8 cellular contexts compared by ENCODE assay signal in the genomic region with DNA sequence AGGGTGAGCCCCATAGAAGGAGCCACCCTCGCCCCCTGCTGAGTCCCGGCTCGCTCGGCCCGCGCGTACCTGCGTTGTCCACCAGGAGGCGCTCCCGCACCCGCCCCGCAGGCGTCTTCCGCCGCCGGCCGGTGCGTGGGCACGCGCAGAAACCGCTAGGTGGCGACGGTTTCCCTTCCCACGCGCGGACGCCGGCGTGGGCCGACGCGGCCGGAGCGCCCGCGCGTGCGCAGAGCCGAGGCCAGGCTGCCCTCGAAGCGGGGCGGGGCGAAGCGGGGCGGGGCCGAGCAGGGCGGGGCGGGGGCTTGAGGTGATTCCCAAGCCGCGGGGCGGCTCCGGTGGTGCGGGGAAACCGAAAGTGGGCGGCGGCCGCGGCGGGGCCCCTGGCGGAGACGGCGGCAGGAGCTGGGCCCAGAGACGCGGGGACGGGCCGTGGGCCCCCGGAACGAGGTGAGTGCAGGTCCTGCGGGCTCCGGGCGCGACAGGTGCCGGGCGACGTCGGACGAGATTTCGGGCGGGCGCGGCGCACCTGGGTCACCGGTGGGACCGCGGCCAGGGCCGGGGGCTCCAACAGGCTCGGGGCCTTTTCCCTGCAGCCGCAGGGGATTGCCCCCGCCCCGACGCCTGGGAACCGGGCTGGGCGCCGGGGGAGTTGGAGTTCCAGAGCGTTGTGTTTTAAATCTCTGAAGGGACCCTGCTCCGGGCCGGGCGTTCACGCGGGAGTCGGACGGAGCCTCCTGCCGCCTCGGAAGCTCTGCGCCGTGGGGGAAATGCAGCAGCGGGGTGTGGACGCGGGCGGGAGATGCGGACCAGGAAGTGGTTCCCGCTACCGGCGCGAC. TPM values are rescaled to one million over a fixed set of nuclear protein-coding genes. Genes with fewer than 3 reads are reported as not detected.
DNase-seq lines count a peak whose midpoint lies in the region; ATAC-seq and TF ChIP-seq lines count a peak whose summit lies in the region.

TSS of gene TDRD7 (plus strand) at position 308 of the 839 bp plus-strand sequence. CDS start 16,370 bp downstream, outside the sequence.

- peaks cover 27% of the 10 kb centered on the region for H3K4me1 Mint-ChIP-seq in CD8-positive, alpha-beta T cell (ENCODE audit: low read depth)

- no peaks in the 10 kb centered on the region for H3K9me3 ChIP-seq in CD8-positive, alpha-beta T cell (ENCODE audit: low read length)
- no peaks in the 10 kb centered on the region for H3K9me3 ChIP-seq in mucosa of descending colon

- DNase-seq in CD8-positive, alpha-beta T cell: peak; percentile 86 to 96 (median 90)
- DNase-seq in NOMO-1 treated with dmso at 0.1 percent for 144 hours (lab: John Stamatoyannopoulos, UW; ENCODE audit: unreplicated experiment) (peak; percentile 79), epidermal melanocyte (ENCODE audit: insufficient read length, low spot score) (peak; percentile 81), mucosa of descending colon (peak; percentile 92 to 97 (median 93))
- peak; percentile 98 for DNase-seq in activated CD8-positive, alpha-beta memory T cell treated with anti-CD3 and anti-CD28 coated beads, Interleukin-2, amount 50 U/mL, for 48 hours
- peak; percentile 79 to 86 for DNase-seq in stimulated activated CD8-positive, alpha-beta memory T cell treated with anti-CD3 and anti-CD28 coated beads, Interleukin-4, amount 100 ng/mL, for 1 hour (ENCODE audit: low read depth in 2 of 2, low spot score in 1 of 2)

- ATAC-seq in CD8-positive, alpha-beta T cell: peak; percentile 88
- peak; percentile 80 for ATAC-seq in GM19372 (IDR thresholded peaks at IDR 0.05; ENCODE audit: low read depth, unreplicated experiment)
- peak; percentile 87 for ATAC-seq in HG03521 (IDR thresholded peaks at IDR 0.05; ENCODE audit: unreplicated experiment)
- ATAC-seq in mucosa of descending colon: peak; percentile 97

- peak within 1 kb of the TSS; percentile 56 for H3K27ac ChIP-seq in CD8-positive, alpha-beta T cell (ENCODE audit: low read depth, low read length)

- peaks cover 13% of the 10 kb centered on the region for H3K4me1 ChIP-seq in CD8-positive, alpha-beta T cell (ENCODE audit: insufficient read depth, low read length)
- peaks cover 23% of the 10 kb centered on the region for H3K4me1 ChIP-seq in mucosa of descending colon (ENCODE audit: low read depth)

- peak; percentile 96 for TF ChIP-seq CTCF in CD8-positive, alpha-beta T cell (IDR thresholded peaks at IDR 0.05)
- TF ChIP-seq CTCF in mucosa of descending colon (IDR thresholded peaks at IDR 0.05): peak; percentile 100

- POLR2A ChIA-PET in CD8-positive, alpha-beta T cell (lab: Charles Lee): interaction anchor here (0.6 to 1.6 kb wide), 4 partner anchors 16 to 1507 kb away, joined by 3 to 4 read pairs (median 4); no protein-coding TSS in a partner anchor

- H3K36me3 Mint-ChIP-seq in CD8-positive, alpha-beta T cell: no peaks in the 10 kb centered on the region

- CTCF ChIA-PET in CD8-positive, alpha-beta T cell (lab: Charles Lee): interaction anchor here (0.6 to 6.2 kb wide), 9 partner anchors 12 to 557 kb away, joined by 3 to 40 read pairs (median 3); partner anchors contain the start of genes TSTD2 and ZNF782

- H3K9me3 Mint-ChIP-seq in CD8-positive, alpha-beta T cell: no peaks in the 10 kb centered on the region

- H3K4me3 Mint-ChIP-seq in CD8-positive, alpha-beta T cell: peak within 1 kb of the TSS; percentile 86

- peak within 1 kb of the TSS; percentile 85 for H3K27ac Mint-ChIP-seq in CD8-positive, alpha-beta T cell

- no peaks in the 10 kb centered on the region for H3K36me3 ChIP-seq in CD8-positive, alpha-beta T cell (ENCODE audit: insufficient read depth, low read length)
- no peaks in the 10 kb centered on the region for H3K36me3 ChIP-seq in mucosa of descending colon (ENCODE audit: low read depth)

- H3K27me3 Mint-ChIP-seq in CD8-positive, alpha-beta T cell (ENCODE audit: low read depth): peaks cover 14% of the 10 kb centered on the region

- H3K27me3 ChIP-seq in CD8-positive, alpha-beta T cell (ENCODE audit: insufficient read depth, low read length): no peaks in the 10 kb centered on the region

- intact Hi-C loops in CD8-positive, alpha-beta T cell (cut with DNase I, micrococcal nuclease): loop anchor here (1.0 to 10.0 kb wide), 16 partner anchors 13 to 1810 kb away; partner anchors contain the start of genes NCBP1 (in 2 of the 2), TSTD2 (in 2 of the 2), ZNF510 (in 2 of the 2) and ALG2 (in 1 of the 2)
- intact Hi-C loops in mucosa of descending colon (cut with DNase I, micrococcal nuclease): no loop called here

- peak within 1 kb of the TSS; percentile 62 for H3K4me3 ChIP-seq in CD8-positive, alpha-beta T cell (ENCODE audit: low read depth, low read length)
- peak within 1 kb of the TSS; percentile 84 for H3K4me3 ChIP-seq in mucosa of descending colon

RNA-seq across cellular contexts. Expression of gene TDRD7, which starts in this region (rescaled TPM):
- total RNA-seq in CD8-positive, alpha-beta T cell: 1 to 10 TPM; 3.5 to 4.5 TPM
- total RNA-seq in mucosa of descending colon: 10 to 100 TPM; 31.1 to 36.6 (median 33.4) TPM

Comparison
In these comparisons a context has a peak if more than half of its experiments do, and no peak if none do; other contexts are left out.
1. Peak in every context shown above with its lines: DNase-seq, ATAC-seq, H3K4me3 ChIP-seq and H3K27ac ChIP-seq.
2. RNA of gene TDRD7 (total RNA-seq): 31.1 to 36.6 TPM in mucosa of descending colon; 3.5 to 4.5 TPM in CD8-positive, alpha-beta T cell; every median in the first group is over 4 times any median in the second.
3. intact Hi-C loops: an anchor here in CD8-positive, alpha-beta T cell (1.0 to 10.0 kb wide); none called in mucosa of descending colon.